Comparison of ENCODE assay signal across 31 cellular contexts in the genomic region with DNA sequence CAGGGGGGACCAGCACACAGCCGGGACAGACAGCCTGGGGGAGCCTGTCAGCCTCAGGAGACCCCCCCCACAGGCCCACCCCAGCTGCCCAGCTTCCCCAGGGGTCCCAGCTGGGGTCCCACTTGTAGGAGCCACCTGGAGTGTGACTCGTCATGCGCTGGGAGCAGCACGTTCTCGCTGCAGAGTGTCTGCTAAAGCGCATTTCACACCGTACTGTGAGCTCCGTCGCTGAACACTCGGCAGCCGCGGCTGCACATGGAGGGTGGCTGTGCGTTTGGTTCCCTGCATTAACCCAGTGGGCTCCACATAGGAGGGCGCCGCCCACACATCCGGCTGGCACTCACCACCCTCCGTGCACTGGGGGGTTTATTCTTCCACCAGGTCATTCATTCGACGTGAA.
"Had no signal": no experiment of that assay in that cellular context is flagged by ENCODE, and none has a peak within 500 bp of the region (broad histone marks: within the 10 kb centered on the region; RNA-seq: fewer than 3 reads in every experiment).

No MANE protein-coding gene starts in this region.

- H3K4me3 ChIP-seq: adrenal gland, body of pancreas, Peyer's patch, SJSA1 had no signal

- H3K27me3 Mint-ChIP-seq: activated CD4-positive, alpha-beta memory T cell treated with anti-CD3 and anti-CD28 coated beads for 36 hours; activated CD4-positive, alpha-beta T cell treated with anti-CD3 and anti-CD28 coated beads for 36 hours; activated CD4-positive, alpha-beta T cell treated with anti-CD3 and anti-CD28 coated beads, Interleukin-2, amount 10 ng/mL, durations not matched to agents 7 days and 5 days had no signal

- H3K27ac Mint-ChIP-seq: activated CD4-positive, alpha-beta memory T cell treated with anti-CD3 and anti-CD28 coated beads for 36 hours; activated CD4-positive, alpha-beta T cell treated with anti-CD3 and anti-CD28 coated beads for 36 hours; activated CD4-positive, alpha-beta T cell treated with anti-CD3 and anti-CD28 coated beads, Interleukin-2, amount 10 ng/mL, durations not matched to agents 7 days and 5 days; activated naive CD4-positive, alpha-beta T cell treated with anti-CD3 and anti-CD28 coated beads for 36 hours; activated naive CD4-positive, alpha-beta T cell treated with anti-CD3 and anti-CD28 coated beads, Interleukin-2, amount 50 U/mL, for 72 hours; activated T-helper 1 cell treated with anti-CD3 and anti-CD28 coated beads, Interleukin-12 subunit alpha, Interleukin-12 subunit beta, Interleukin-2, Interleukin-4 antibody, amounts not matched to agents 30 ng/mL and 10 ng/mL and 1 ng/mL, durations not matched to agents 14 hours and 24 hours and 36 hours; T-helper 1 cell treated with Interleukin-12 subunit alpha and Interleukin-12 subunit beta and Interleukin-4 antibody, amounts not matched to agents 30 μg/mL and 1 μg/mL, for 36 hours; T-helper 2 cell treated with Interferon-gamma antibody and Interleukin-4, amounts not matched to agents 5 μg/mL and 100 μg/mL, for 36 hours; WTC11 had no signal

- H3K4me2 ChIP-seq: SK-N-SH had no signal

- H3K4me3 Mint-ChIP-seq: activated CD4-positive, alpha-beta memory T cell treated with anti-CD3 and anti-CD28 coated beads for 36 hours; activated CD4-positive, alpha-beta T cell treated with anti-CD3 and anti-CD28 coated beads for 36 hours; activated CD4-positive, alpha-beta T cell treated with anti-CD3 and anti-CD28 coated beads, Interleukin-2, amount 10 ng/mL, durations not matched to agents 7 days and 5 days; activated naive CD4-positive, alpha-beta T cell treated with anti-CD3 and anti-CD28 coated beads for 36 hours; activated T-cell treated with anti-CD3 and anti-CD28 coated beads, Interleukin-2, amount 50 U/mL, for 4 hours; activated T-helper 1 cell treated with anti-CD3 and anti-CD28 coated beads, Interleukin-12 subunit alpha, Interleukin-12 subunit beta, Interleukin-2, Interleukin-4 antibody, amounts not matched to agents 30 ng/mL and 10 ng/mL and 1 ng/mL, durations not matched to agents 14 hours and 24 hours and 36 hours; T-helper 1 cell treated with Interleukin-12 subunit alpha and Interleukin-12 subunit beta and Interleukin-4 antibody, amounts not matched to agents 30 μg/mL and 1 μg/mL, for 36 hours; T-helper 2 cell treated with Interferon-gamma antibody and Interleukin-4, amounts not matched to agents 5 μg/mL and 100 μg/mL, for 36 hours; WTC11 had no signal

- H3K27ac ChIP-seq: adrenal gland, body of pancreas, Peyer's patch, SJSA1 had no signal

- H3K9me3 ChIP-seq: adrenal gland, body of pancreas, Peyer's patch, SJSA1, SK-N-SH had no signal

- H3K27me3 ChIP-seq: adrenal gland, body of pancreas, Peyer's patch, SJSA1 had no signal

- DNase-seq: activated CD4-positive, alpha-beta memory T cell treated with anti-CD3 and anti-CD28 coated beads for 36 hours; activated CD4-positive, alpha-beta T cell treated with anti-CD3 and anti-CD28 coated beads for 36 hours; activated CD4-positive, alpha-beta T cell treated with anti-CD3 and anti-CD28 coated beads, Interleukin-2, amount 10 ng/mL, durations not matched to agents 7 days and 5 days; activated CD8-positive, alpha-beta memory T cell treated with anti-CD3 and anti-CD28 coated beads, Interleukin-2, amount 50 U/mL, for 4 hours; activated gamma-delta T cell treated with Interleukin-2 at 50 U/mL for 16 hours; activated naive CD4-positive, alpha-beta T cell treated with anti-CD3 and anti-CD28 coated beads for 36 hours; activated T-cell treated with anti-CD3 and anti-CD28 coated beads for 4 hours; activated T-cell treated with anti-CD3 and anti-CD28 coated beads, Interleukin-2, amount 50 U/mL, for 4 hours; adrenal gland; body of pancreas; caudate nucleus; cerebellar nuclear complex; NCI-H1105; NCI-H1417 treated with DMSO at 0.1 percent for 48 hours; NCI-H187 treated with DMSO at 0.1 percent for 48 hours; NCI-H2081; NCI-H345; NCI-H526 treated with DMSO at 0.1 percent for 48 hours; NCI-H774; PC-3; Peyer's patch; RPMI8226; SHP77 treated with DMSO at 0.1 percent for 48 hours; SK-N-SH had no signal

- ATAC-seq: activated CD4-positive, alpha-beta T cell treated with anti-CD3 and anti-CD28 coated beads for 36 hours; activated CD4-positive, CD25-positive, alpha-beta regulatory T cell treated with anti-CD3 and anti-CD28 coated beads, Interleukin-2, amount 50 U/mL, for 24 hours; activated naive CD4-positive, alpha-beta T cell treated with anti-CD3 and anti-CD28 coated beads, Interleukin-2, amount 50 U/mL, for 72 hours; activated T-cell treated with anti-CD3 and anti-CD28 coated beads, Interleukin-2, amount 50 U/mL, for 4 hours; body of pancreas; PC-3; WTC11 had no signal

- H3K4me1 ChIP-seq: Peyer's patch, SJSA1 had no signal

- H3K9ac ChIP-seq: SK-N-SH had no signal

- H3K36me3 ChIP-seq: SJSA1 had no signal

- H3K36me3 Mint-ChIP-seq: activated CD4-positive, alpha-beta memory T cell treated with anti-CD3 and anti-CD28 coated beads for 36 hours; activated naive CD4-positive, alpha-beta T cell treated with anti-CD3 and anti-CD28 coated beads, Interleukin-2, amount 50 U/mL, for 72 hours; WTC11 had no signal

- H3K9me3 Mint-ChIP-seq: activated CD4-positive, alpha-beta memory T cell treated with anti-CD3 and anti-CD28 coated beads for 36 hours; activated CD4-positive, alpha-beta T cell treated with anti-CD3 and anti-CD28 coated beads, Interleukin-2, amount 10 ng/mL, durations not matched to agents 7 days and 5 days; activated naive CD4-positive, alpha-beta T cell treated with anti-CD3 and anti-CD28 coated beads for 36 hours; activated naive CD4-positive, alpha-beta T cell treated with anti-CD3 and anti-CD28 coated beads, Interleukin-2, amount 50 U/mL, for 72 hours; activated T-cell treated with anti-CD3 and anti-CD28 coated beads, Interleukin-2, amount 50 U/mL, for 4 hours; activated T-helper 1 cell treated with anti-CD3 and anti-CD28 coated beads, Interleukin-12 subunit alpha, Interleukin-12 subunit beta, Interleukin-2, Interleukin-4 antibody, amounts not matched to agents 30 ng/mL and 10 ng/mL and 1 ng/mL, durations not matched to agents 14 hours and 24 hours and 36 hours; T-helper 1 cell treated with Interleukin-12 subunit alpha and Interleukin-12 subunit beta and Interleukin-4 antibody, amounts not matched to agents 30 μg/mL and 1 μg/mL, for 36 hours; T-helper 2 cell treated with Interferon-gamma antibody and Interleukin-4, amounts not matched to agents 5 μg/mL and 100 μg/mL, for 36 hours; WTC11 had no signal

- H3K4me1 Mint-ChIP-seq: activated CD4-positive, alpha-beta T cell treated with anti-CD3 and anti-CD28 coated beads for 36 hours had no signal
